Comparison of ENCODE assay signal across 9 cellular contexts in the genomic region with DNA sequence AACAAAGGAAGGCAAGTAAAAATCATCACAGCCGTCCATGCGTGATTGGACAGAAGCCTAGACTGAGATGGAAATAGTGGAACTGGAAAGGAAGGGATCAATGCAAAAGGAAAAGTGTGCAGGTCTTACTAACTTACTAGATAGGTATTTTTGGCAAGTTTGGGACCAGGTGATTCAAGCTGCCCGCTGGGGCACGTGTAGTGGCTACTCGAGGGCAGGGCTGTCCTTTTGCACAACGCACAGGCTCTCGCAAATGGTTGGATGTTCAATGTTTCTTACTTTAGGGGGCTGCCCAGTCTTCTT. TPM values are rescaled to one million over a fixed set of nuclear protein-coding genes. Genes with fewer than 3 reads are reported as not detected.
DNase-seq lines count a peak whose midpoint lies in the region; ATAC-seq and TF ChIP-seq lines count a peak whose summit lies in the region.
"Had no signal": no experiment of that assay in that cellular context is flagged by ENCODE, and none has a peak within 500 bp of the region (broad histone marks: within the 10 kb centered on the region; RNA-seq: fewer than 3 reads in every experiment).

No MANE protein-coding gene starts in this region.

- no peak for ATAC-seq in GM18868 (IDR thresholded peaks at IDR 0.05; ENCODE audit: unreplicated experiment)
- no peak for ATAC-seq in GM18520 (IDR thresholded peaks at IDR 0.05; ENCODE audit: unreplicated experiment)

- POLR2A ChIA-PET in MCF 10A (lab: Yijun Ruan, JAX), result interaction anchor here (0.6 to 1.0 kb wide), 3 partner anchors 11 to 1410 kb away, joined by 3 to 4 read pairs (median 3); no protein-coding TSS in a partner anchor

- peak overlapping the region; percentile 54 for H3K9ac ChIP-seq in mucosa of stomach (ENCODE audit: low read length)

- peak overlapping the region; percentile 81 for H3K4me3 Mint-ChIP-seq in HFFc6
- H3K4me3 Mint-ChIP-seq in MCF 10A (ENCODE audit: unreplicated experiment), result peak overlapping the region; percentile 79

- H3K4me1 Mint-ChIP-seq in HFFc6 (ENCODE audit: low read depth) (peaks cover 19% of the 10 kb centered on the region), MCF 10A (ENCODE audit: insufficient read depth, unreplicated experiment) (peaks cover 12% of the 10 kb centered on the region)

- H3K36me3 ChIP-seq in ACC112 (ENCODE audit: insufficient read depth, low read length) (no peaks in the 10 kb centered on the region), mucosa of stomach (ENCODE audit: control insufficient read depth, insufficient read depth, low read length) (no peaks in the 10 kb centered on the region)

- no TSS peak for BruUV-seq in MCF 10A (replicated peaks; lab: Mats Ljungman, UMichigan)

- DNase-seq in HFFc6 (no peak), MCF 10A (ENCODE audit: unreplicated experiment) (no peak), activated gamma-delta T cell (lab: John Stamatoyannopoulos, UW) (no peak), NCI-H748 (lab: John Stamatoyannopoulos, UW; ENCODE audit: unreplicated experiment) (no peak)

- H3K4me1 ChIP-seq in ACC112 (ENCODE audit: control insufficient read depth, insufficient read depth, low read length, unreplicated experiment) (peaks cover 7% of the 10 kb centered on the region), mucosa of stomach (ENCODE audit: control insufficient read depth, insufficient read depth, low read length) (peaks cover 5% of the 10 kb centered on the region)

- no peak overlapping the region for H3K27ac ChIP-seq in ACC112 (ENCODE audit: low read depth, low read length)

- H3K79me2 ChIP-seq in ACC112 (ENCODE audit: control insufficient read depth, insufficient read depth, low read length, unreplicated experiment), result no peaks in the 10 kb centered on the region

- H3K27ac Mint-ChIP-seq in HFFc6 (peak overlapping the region; percentile 62), MCF 10A (ENCODE audit: low read depth, unreplicated experiment) (no peak overlapping the region)

- intact Hi-C loops in MCF 10A (cut with micrococcal nuclease), result no loop called here

- H3K4me3 ChIP-seq in ACC112 (ENCODE audit: low read depth, low read length) (peak overlapping the region; percentile 90), mucosa of stomach (ENCODE audit: low read length) (peak overlapping the region; percentile 42)

- peaks cover under 1% of the 10 kb centered on the region; the same call in 1 of the 2 replicates for H3K27me3 ChIP-seq in ACC112 (ENCODE audit: insufficient read depth, low read length)
- H3K27me3 ChIP-seq in mucosa of stomach (ENCODE audit: control insufficient read depth, insufficient read depth, low read length), result no peaks in the 10 kb centered on the region

- CTCF ChIA-PET in MCF 10A (lab: Yijun Ruan, JAX), result interaction anchor here (1.3 kb wide), 1 partner anchor 75 kb away, joined by 4 read pairs; no protein-coding TSS in a partner anchor

- H3K36me3 Mint-ChIP-seq in HFFc6 (ENCODE audit: low read depth) (no peaks in the 10 kb centered on the region), MCF 10A (ENCODE audit: insufficient read depth, unreplicated experiment) (peaks cover 7% of the 10 kb centered on the region)

- H3K9me3 Mint-ChIP-seq in HFFc6, result no peaks in the 10 kb centered on the region
- H3K9me3 Mint-ChIP-seq in MCF 10A (ENCODE audit: unreplicated experiment), result no peaks in the 10 kb centered on the region

- peaks cover 4% of the 10 kb centered on the region; the same call in 1 of the 2 replicates for H3K27me3 Mint-ChIP-seq in HFFc6 (ENCODE audit: insufficient read depth)
- H3K27me3 Mint-ChIP-seq in MCF 10A (ENCODE audit: insufficient read depth, unreplicated experiment), result no peaks in the 10 kb centered on the region

- TF ChIP-seq CTCF in HFFc6 (IDR thresholded peaks at IDR 0.05) (no peak), MCF 10A (IDR thresholded peaks at IDR 0.05; ENCODE audit: unreplicated experiment) (no peak)

- H3K9me3 ChIP-seq in mucosa of stomach (ENCODE audit: control insufficient read depth, low read length), result no peaks in the 10 kb centered on the region

- peak overlapping the region; percentile 93 for H2AFZ ChIP-seq in ACC112 (ENCODE audit: low read length, unreplicated experiment)

RNA-seq across cellular contexts. Expression of a gene that starts 0.6 kb away (rescaled TPM):
- 1 to 10 TPM; 6.7 to 9.0 (median 7.7) TPM for total RNA-seq in HFFc6 (2021; fragmentation: NEBNext Ultra II Directional; extraction: Animal tissue kit (Norgen Biotek cat#: 25700))
- total RNA-seq in MCF 10A (2022), result 5.4 and 6.0 TPM in 2 replicates

RNA-seq across cellular contexts. Expression of a gene that starts 44.5 kb away (rescaled TPM):
- total RNA-seq in HFFc6 (2021; fragmentation: NEBNext Ultra II Directional; extraction: Animal tissue kit (Norgen Biotek cat#: 25700)), result not detected
- total RNA-seq in MCF 10A (2022), result not detected in 2 replicates
- total RNA-seq: pulmonary artery endothelial cell had no signal
